In genomic region chr19:38350883-38351282, GRCh38 we compare ENCODE assay signal across 8 cellular contexts. TPM values are rescaled to one million over a fixed set of nuclear protein-coding genes. Genes with fewer than 3 reads are reported as not detected.
"Had no signal": no experiment of that assay in that cellular context is flagged by ENCODE, and none has a peak within 500 bp of the region (broad histone marks: within the 10 kb centered on the region; RNA-seq: fewer than 3 reads in every experiment).

No MANE protein-coding gene starts in this region.

- H3K27ac ChIP-seq: GM23248 had no signal

- H3K9me3 Mint-ChIP-seq: H9 had no signal

- H3K4me3 ChIP-seq: GM23248 had no signal

- DNase-seq: GM23248, GOT3, H9, HCEC 1CT, IMR-90, KBM-7 had no signal

- H2AFZ ChIP-seq: GM23248 had no signal

- FAIRE-seq: H54, HTR-8/SVneo had no signal

- H3K9ac ChIP-seq: GM23248 had no signal

RNA-seq across cellular contexts. Expression of gene CATSPERG, which starts 15.3 kb away (rescaled TPM):
- total RNA-seq: GM23248 had no signal
